ENCODE assay signal across 16 cellular contexts in genomic region chr19:56837004-56837403, GRCh38. TPM values are rescaled to one million over a fixed set of nuclear protein-coding genes. Genes with fewer than 3 reads are reported as not detected.
DNase-seq lines count a peak whose midpoint lies in the region; ATAC-seq, FAIRE-seq and TF ChIP-seq lines count a peak whose summit lies in the region.
"Had no signal": no experiment of that assay in that cellular context is flagged by ENCODE, and none has a peak within 500 bp of the region (broad histone marks: within the 10 kb centered on the region; RNA-seq: fewer than 3 reads in every experiment).

No MANE protein-coding gene starts in this region.

- 36 to 40% methylated on average over 6 of the region's 6 CpGs for WGBS in pancreas, 2 donors

- TF ChIP-seq POLR2A in Peyer's patch (IDR thresholded peaks at IDR 0.05) = no peak

- H3K4me1 Mint-ChIP-seq in mesothelial cell of epicardium = no peaks in the 10 kb centered on the region
- H3K4me1 Mint-ChIP-seq: T-cell had no signal

- ATAC-seq in pancreas (no peak), GM18858 (IDR thresholded peaks at IDR 0.05; ENCODE audit: unreplicated experiment) (no peak)
- ATAC-seq: K562 had no signal

- no peak overlapping the region for H3K4me3 Mint-ChIP-seq in mesothelial cell of epicardium
- H3K4me3 Mint-ChIP-seq: activated T-helper 1 cell treated with anti-CD3 and anti-CD28 coated beads, Interleukin-12 subunit alpha, Interleukin-12 subunit beta, Interleukin-2, Interleukin-4 antibody, amounts not matched to agents 30 ng/mL and 10 ng/mL and 1 ng/mL, durations not matched to agents 14 hours and 24 hours and 36 hours; T-cell had no signal

- H3K36me3 ChIP-seq in pancreas = no peaks in the 10 kb centered on the region
- no peaks in the 10 kb centered on the region for H3K36me3 ChIP-seq in Peyer's patch
- H3K36me3 ChIP-seq: BLaER1, brain microvascular endothelial cell had no signal

- H3K4me3 ChIP-seq in pancreas (peak overlapping the region in 2 of 4 donors; percentile 39 to 50), Peyer's patch (no peak overlapping the region)
- H3K4me3 ChIP-seq: BLaER1, K562 had no signal

- TF ChIP-seq CTCF in pancreas (IDR thresholded peaks at IDR 0.05) = no peak
- no peak for TF ChIP-seq CTCF in mesothelial cell of epicardium (IDR thresholded peaks at IDR 0.05; ENCODE audit: unreplicated experiment)
- no peak for TF ChIP-seq CTCF in Peyer's patch (IDR thresholded peaks at IDR 0.05)

- no peak overlapping the region for H3K27ac Mint-ChIP-seq in mesothelial cell of epicardium
- H3K27ac Mint-ChIP-seq: T-cell had no signal

- intact Hi-C loops in pancreas (cut with DNase I) = no loop called here

- H3K36me3 Mint-ChIP-seq in mesothelial cell of epicardium = peaks cover 11% of the 10 kb centered on the region
- H3K36me3 Mint-ChIP-seq: T-cell had no signal

- FAIRE-seq in pancreas (lab: Jason Lieb, UNC) = no peak
- FAIRE-seq: K562 had no signal

- H3K4me1 ChIP-seq in pancreas (no peaks in the 10 kb centered on the region), Peyer's patch (no peaks in the 10 kb centered on the region)
- H3K4me1 ChIP-seq: BLaER1 had no signal

- DNase-seq in D341Med (ENCODE audit: low spot score) (peak; percentile 53), KG1 (lab: John Stamatoyannopoulos, UW) (peak; percentile 4), caudate nucleus (lab: John Stamatoyannopoulos, UW) (peak in 9 of 61 donors; percentile 8 to 52 (median 30)), pancreas (peak in 4 of 6 donors; percentile 19 to 37 (median 24)), NCI-H226 (no peak), mesothelial cell of epicardium (ENCODE audit: low spot score in 2 of 2, unreplicated experiment in 2 of 2) (no peak), Peyer's patch (no peak)
- DNase-seq: activated CD4-positive, alpha-beta T cell treated with anti-CD3 and anti-CD28 coated beads for 4 hours; NCI-H187 treated with DMSO at 0.1 percent for 48 hours; T-cell had no signal

- peaks cover 71% of the 10 kb centered on the region for H3K9me3 Mint-ChIP-seq in mesothelial cell of epicardium

- H3K27ac ChIP-seq in caudate nucleus (ENCODE audit: low read depth, low read length) (peak overlapping the region; percentile 93), pancreas (peak overlapping the region in 2 of 4 donors; percentile 64 to 84), Peyer's patch (no peak overlapping the region)
- H3K27ac ChIP-seq: BLaER1, brain microvascular endothelial cell had no signal

- H3K9me3 ChIP-seq in pancreas = no peaks in the 10 kb centered on the region
- peaks cover 0 to 33% (median 18%) of the 10 kb centered on the region in 4 donors for H3K9me3 ChIP-seq in Peyer's patch

- no peaks in the 10 kb centered on the region for H3K27me3 Mint-ChIP-seq in mesothelial cell of epicardium (ENCODE audit: low read depth)

- H3K27me3 ChIP-seq in pancreas = no peaks in the 10 kb centered on the region
- no peaks in the 10 kb centered on the region for H3K27me3 ChIP-seq in Peyer's patch
- H3K27me3 ChIP-seq: BLaER1, brain microvascular endothelial cell had no signal

RNA-seq across cellular contexts. Expression of gene PEG3, which starts 3.5 kb away (rescaled TPM):
- 1 to 10 TPM; 1.5 to 4.2 (median 2.8) TPM for total RNA-seq in pancreas
- 1 to 10 TPM; 1.7 to 2.8 TPM for polyA plus RNA-seq in pancreas
- total RNA-seq in mesothelial cell of epicardium = not detected in 3 replicates
- total RNA-seq in Peyer's patch = 1 to 10 TPM in 3 of 4 donors, under 1 TPM in 1; 0.53 to 5.8 (median 1.9) TPM
- total RNA-seq: activated T-helper 1 cell treated with anti-CD3 and anti-CD28 coated beads, Interleukin-12 subunit alpha, Interleukin-12 subunit beta, Interleukin-2, Interleukin-4 antibody, amounts not matched to agents 30 ng/mL and 10 ng/mL and 1 ng/mL, durations not matched to agents 14 hours and 24 hours and 36 hours had no signal

RNA-seq across cellular contexts. Expression of gene ZIM2, which starts 3.5 kb away (rescaled TPM):
- under 1 TPM in 3 of 6 donors, not detected in 3; 0.12 to 0.52 (median 0.13) TPM for total RNA-seq in pancreas
- polyA plus RNA-seq in pancreas = under 1 TPM; 0.08 to 0.09 TPM
- not detected in 3 replicates for total RNA-seq in mesothelial cell of epicardium
- not detected for total RNA-seq in Peyer's patch
- total RNA-seq: activated T-helper 1 cell treated with anti-CD3 and anti-CD28 coated beads, Interleukin-12 subunit alpha, Interleukin-12 subunit beta, Interleukin-2, Interleukin-4 antibody, amounts not matched to agents 30 ng/mL and 10 ng/mL and 1 ng/mL, durations not matched to agents 14 hours and 24 hours and 36 hours; K562; mononuclear cell; T-cell had no signal
- polyA plus RNA-seq: K562 had no signal

Comparison
In these comparisons a context has a peak if more than half of its experiments do, and no peak if none do; other contexts are left out.
1. DNase-seq: peak in D341Med (single experiment), KG1 (single experiment) and pancreas (4 of 6); none in NCI-H226 (single experiment), mesothelial cell of epicardium (0 of 2) and Peyer's patch (0 of 3).